15 cellular contexts compared by ENCODE assay signal in genomic region chr21:32423320-32423719, GRCh38. TPM values are rescaled to one million over a fixed set of nuclear protein-coding genes. Genes with fewer than 3 reads are reported as not detected.
A peak's percentile ranks its signal among the peaks of the same experiment; 100 is the strongest.
DNase-seq lines count a peak whose midpoint lies in the region; ATAC-seq and TF ChIP-seq lines count a peak whose summit lies in the region.
"Had no signal": no experiment of that assay in that cellular context is flagged by ENCODE, and none has a peak within 500 bp of the region (broad histone marks: within the 10 kb centered on the region; RNA-seq: fewer than 3 reads in every experiment).

No MANE protein-coding gene starts in this region.

- H3K4me3 ChIP-seq in fibroblast of mammary gland (ENCODE audit: control insufficient read depth, low read depth, low read length), result no peak overlapping the region
- H3K4me3 ChIP-seq: neural progenitor cell had no signal

- H3K9me3 ChIP-seq in T-helper 17 cell (ENCODE audit: control insufficient read depth, low read length, poor library complexity, severe bottlenecking), result no peaks in the 10 kb centered on the region

- H3K27me3 Mint-ChIP-seq in T-helper 17 cell, result no peaks in the 10 kb centered on the region

- H3K36me3 Mint-ChIP-seq in T-helper 17 cell (ENCODE audit: low read depth), result peaks cover 2% of the 10 kb centered on the region

- no peak overlapping the region for H3K4me3 Mint-ChIP-seq in T-helper 17 cell
- H3K4me3 Mint-ChIP-seq: neural progenitor cell; stimulated activated naive B cell treated with anti-CD40 and anti-IgM and Interleukin-4, amounts not matched to agents 10 μg/mL and 1 μg/mL and 100 μg/mL, for 72 hours had no signal

- ATAC-seq in T-helper 17 cell (no peak), HG02973 (IDR thresholded peaks at IDR 0.05; ENCODE audit: unreplicated experiment) (no peak), GM21515 (IDR thresholded peaks at IDR 0.05; ENCODE audit: unreplicated experiment) (no peak)
- ATAC-seq: stimulated activated naive B cell treated with anti-CD40 and anti-IgM and Interleukin-4, amounts not matched to agents 10 μg/mL and 1 μg/mL and 100 μg/mL, for 72 hours had no signal

- peak overlapping the region; percentile 54 for H3K27ac Mint-ChIP-seq in T-helper 17 cell
- H3K27ac Mint-ChIP-seq: neural progenitor cell; stimulated activated naive B cell treated with anti-CD40 and anti-IgM and Interleukin-4, amounts not matched to agents 10 μg/mL and 1 μg/mL and 100 μg/mL, for 72 hours had no signal

- peak; percentile 82 for DNase-seq in A172 (ENCODE audit: low spot score)
- peak; percentile 87 for DNase-seq in HCEC 1CT
- DNase-seq in T-helper 17 cell, result no peak
- peak; percentile 95 for DNase-seq in fibroblast of mammary gland (ENCODE audit: low read depth)
- DNase-seq in pons (ENCODE audit: low spot score), result no peak
- no peak for DNase-seq in HUDEP-2 (lab: John Stamatoyannopoulos, UW; ENCODE audit: unreplicated experiment in 76 of 76)
- DNase-seq: activated CD4-positive, alpha-beta T cell treated with anti-CD3 and anti-CD28 coated beads for 4 hours; amniotic stem cell; dorsolateral prefrontal cortex; NCI-H187; NCI-H526; stimulated activated naive B cell treated with anti-CD40 and anti-IgM and Interleukin-4, amounts not matched to agents 10 μg/mL and 1 μg/mL and 100 μg/mL, for 72 hours had no signal

- no peak for TF ChIP-seq CTCF in fibroblast of mammary gland (conservative IDR thresholded peaks at IDR 0.05; ENCODE audit: control insufficient read depth, insufficient read depth, low read depth, low read length)

- H3K4me1 Mint-ChIP-seq in T-helper 17 cell, result peaks cover 5% of the 10 kb centered on the region
- H3K4me1 Mint-ChIP-seq: stimulated activated naive B cell treated with anti-CD40 and anti-IgM and Interleukin-4, amounts not matched to agents 10 μg/mL and 1 μg/mL and 100 μg/mL, for 72 hours had no signal

RNA-seq across cellular contexts. Expression of gene EVA1C, which starts 10.8 kb away (rescaled TPM):
- total RNA-seq in A172 (2014; rRNA removed; shearing (Covaris generic)), result 1.1 and 2.5 TPM in 2 replicates
- 10 to 100 TPM; 17.9 to 21.9 TPM for total RNA-seq in T-helper 17 cell

RNA-seq across cellular contexts. Expression of gene URB1, which starts 30.5 kb away (rescaled TPM):
- total RNA-seq in A172 (2014; rRNA removed; shearing (Covaris generic)), result 16.7 and 20.9 TPM in 2 replicates
- 10 to 100 TPM; 11.2 to 11.8 TPM for total RNA-seq in T-helper 17 cell

Comparison
In these comparisons a context has a peak if more than half of its experiments do, and no peak if none do; other contexts are left out.
1. DNase-seq: peak in A172 (single experiment), HCEC 1CT (single experiment) and fibroblast of mammary gland (single experiment); none in T-helper 17 cell (0 of 3), pons (single experiment) and HUDEP-2 (0 of 76).